In the genomic region with DNA sequence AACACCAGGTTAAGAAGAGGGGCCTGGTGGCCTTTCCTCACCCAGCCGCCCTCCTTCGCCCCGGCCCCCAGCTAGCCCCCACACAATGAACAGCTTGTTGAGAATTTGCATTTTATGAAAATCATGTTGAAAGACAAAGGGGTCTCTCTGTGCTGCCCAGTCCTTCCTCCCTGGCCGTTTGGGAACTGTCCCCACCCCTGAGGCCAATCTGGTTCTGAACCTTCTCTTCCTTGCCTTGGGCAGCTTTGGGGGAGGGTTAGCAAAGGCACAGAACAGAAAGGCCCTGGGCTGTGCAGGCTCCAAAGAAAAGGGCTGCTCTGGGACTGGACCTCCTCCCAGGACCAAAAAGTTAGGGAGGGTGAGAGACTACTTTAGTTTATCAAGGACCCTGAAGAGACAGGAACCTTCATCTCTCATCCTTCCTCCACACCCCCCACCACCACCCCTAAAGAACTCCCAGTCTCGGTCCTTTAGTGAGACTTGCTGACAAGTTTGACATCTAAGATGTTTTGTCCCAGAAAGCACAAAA, we compare ENCODE assay signal across 8 cellular contexts. TPM values are rescaled to one million over a fixed set of nuclear protein-coding genes. Genes with fewer than 3 reads are reported as not detected.
DNase-seq lines count a peak whose midpoint lies in the region; ATAC-seq and TF ChIP-seq lines count a peak whose summit lies in the region.

No MANE protein-coding gene starts in this region.

- H3K36me3 ChIP-seq in mucosa of stomach (ENCODE audit: control insufficient read depth, insufficient read depth, low read length) = no peaks in the 10 kb centered on the region

- peaks cover 36% of the 10 kb centered on the region for H3K27me3 ChIP-seq in mucosa of stomach (ENCODE audit: control insufficient read depth, insufficient read depth, low read length)

- H3K4me3 ChIP-seq in choroid plexus epithelial cell (ENCODE audit: low read depth, low read length) (peak overlapping the region; percentile 78), mucosa of stomach (ENCODE audit: low read length) (no peak overlapping the region)

- H3K4me1 ChIP-seq in mucosa of stomach (ENCODE audit: control insufficient read depth, insufficient read depth, low read length) = peaks cover 29% of the 10 kb centered on the region

- peak overlapping the region; percentile 90 for H3K4me3 Mint-ChIP-seq in activated naive CD4-positive, alpha-beta T cell treated with anti-CD3 and anti-CD28 coated beads, Interleukin-2, amount 50 U/mL, for 24 hours
- H3K4me3 Mint-ChIP-seq in type B pancreatic cell = peak overlapping the region; percentile 84

- peak overlapping the region; percentile 63 for H3K9ac ChIP-seq in mucosa of stomach (ENCODE audit: low read length)

- DNase-seq in activated naive CD4-positive, alpha-beta T cell treated with anti-CD3 and anti-CD28 coated beads, Interleukin-2, amount 50 U/mL, for 72 hours (ENCODE audit: low spot score in 2 of 2) = no peak
- DNase-seq in choroid plexus epithelial cell (ENCODE audit: low read depth) (no peak), type B pancreatic cell (ENCODE audit: extremely low spot score, unreplicated experiment) (no peak), GM13976 (ENCODE audit: low spot score) (no peak), EL (no peak)

- peaks cover 23% of the 10 kb centered on the region for H3K4me1 Mint-ChIP-seq in activated naive CD4-positive, alpha-beta T cell treated with anti-CD3 and anti-CD28 coated beads, Interleukin-2, amount 50 U/mL, for 24 hours
- H3K4me1 Mint-ChIP-seq in type B pancreatic cell (ENCODE audit: unreplicated experiment) = peaks cover 36% of the 10 kb centered on the region

- in situ Hi-C loops in GM13976 (cut with MboI; ENCODE audit: low sequenced_read_pairs, unreplicated experiment) = no loop called here

- H3K9me3 Mint-ChIP-seq in activated naive CD4-positive, alpha-beta T cell treated with anti-CD3 and anti-CD28 coated beads, Interleukin-2, amount 50 U/mL, for 24 hours = no peaks in the 10 kb centered on the region
- H3K9me3 Mint-ChIP-seq in activated naive CD4-positive, alpha-beta T cell treated with anti-CD3 and anti-CD28 coated beads, Interleukin-2, amount 50 U/mL, for 72 hours = no peaks in the 10 kb centered on the region
- H3K9me3 Mint-ChIP-seq in type B pancreatic cell = no peaks in the 10 kb centered on the region

- H3K27ac Mint-ChIP-seq in activated naive CD4-positive, alpha-beta T cell treated with anti-CD3 and anti-CD28 coated beads, Interleukin-2, amount 50 U/mL, for 24 hours = peak overlapping the region; percentile 51
- peak overlapping the region in 1 of 2 donors; percentile 85 for H3K27ac Mint-ChIP-seq in activated naive CD4-positive, alpha-beta T cell treated with anti-CD3 and anti-CD28 coated beads, Interleukin-2, amount 50 U/mL, for 72 hours
- H3K27ac Mint-ChIP-seq in type B pancreatic cell = no peak overlapping the region

- peaks cover 4% of the 10 kb centered on the region for H3K36me3 Mint-ChIP-seq in activated naive CD4-positive, alpha-beta T cell treated with anti-CD3 and anti-CD28 coated beads, Interleukin-2, amount 50 U/mL, for 24 hours
- H3K36me3 Mint-ChIP-seq in activated naive CD4-positive, alpha-beta T cell treated with anti-CD3 and anti-CD28 coated beads, Interleukin-2, amount 50 U/mL, for 72 hours = no peaks in the 10 kb centered on the region
- no peaks in the 10 kb centered on the region for H3K36me3 Mint-ChIP-seq in type B pancreatic cell

- H3K27me3 Mint-ChIP-seq in activated naive CD4-positive, alpha-beta T cell treated with anti-CD3 and anti-CD28 coated beads, Interleukin-2, amount 50 U/mL, for 24 hours = no peaks in the 10 kb centered on the region
- H3K27me3 Mint-ChIP-seq in type B pancreatic cell = peaks cover 31% of the 10 kb centered on the region

- no peak for ATAC-seq in activated naive CD4-positive, alpha-beta T cell treated with anti-CD3 and anti-CD28 coated beads, Interleukin-2, amount 50 U/mL, for 72 hours
- ATAC-seq in GM21723 (IDR thresholded peaks at IDR 0.05; ENCODE audit: unreplicated experiment) = no peak

- TF ChIP-seq CTCF in choroid plexus epithelial cell (conservative IDR thresholded peaks at IDR 0.05; ENCODE audit: low read depth, low read length) = no peak
- no peak for TF ChIP-seq CTCF in type B pancreatic cell (conservative IDR thresholded peaks at IDR 0.05)
- TF ChIP-seq CTCF in GM13976 (IDR thresholded peaks at IDR 0.05; ENCODE audit: borderline replicate concordance, control extremely low read depth, extremely low read depth, insufficient read depth, missing control alignments) = no peak

- H3K9me3 ChIP-seq in mucosa of stomach (ENCODE audit: control insufficient read depth, low read length) = no peaks in the 10 kb centered on the region

RNA-seq across cellular contexts. Expression of a gene that starts 1.3 kb away (rescaled TPM):
- 10 to 100 TPM in 1 of 2 donors, 1 to 10 TPM in 1; 9.9 to 32.9 TPM for total RNA-seq in activated naive CD4-positive, alpha-beta T cell treated with anti-CD3 and anti-CD28 coated beads, Interleukin-2, amount 50 U/mL, for 72 hours
- 4.2 and 16.5 TPM in 2 replicates for total RNA-seq in type B pancreatic cell (ENCODE audit: low replicate concordance)

RNA-seq across cellular contexts. Expression of a gene that starts 43.2 kb away (rescaled TPM):
- 10 to 100 TPM; 29.8 to 76.0 TPM for total RNA-seq in activated naive CD4-positive, alpha-beta T cell treated with anti-CD3 and anti-CD28 coated beads, Interleukin-2, amount 50 U/mL, for 72 hours
- 11.4 and 81.9 TPM in 2 replicates for total RNA-seq in type B pancreatic cell (ENCODE audit: low replicate concordance)

RNA-seq across cellular contexts. Expression of a gene that starts 56.5 kb away (rescaled TPM):
- 1 to 10 TPM; 5.2 to 9.0 TPM for total RNA-seq in activated naive CD4-positive, alpha-beta T cell treated with anti-CD3 and anti-CD28 coated beads, Interleukin-2, amount 50 U/mL, for 72 hours
- total RNA-seq in type B pancreatic cell (ENCODE audit: low replicate concordance) = 36.0 and 36.1 TPM in 2 replicates
